1 cellular context compared by ENCODE assay signal in the genomic region with DNA sequence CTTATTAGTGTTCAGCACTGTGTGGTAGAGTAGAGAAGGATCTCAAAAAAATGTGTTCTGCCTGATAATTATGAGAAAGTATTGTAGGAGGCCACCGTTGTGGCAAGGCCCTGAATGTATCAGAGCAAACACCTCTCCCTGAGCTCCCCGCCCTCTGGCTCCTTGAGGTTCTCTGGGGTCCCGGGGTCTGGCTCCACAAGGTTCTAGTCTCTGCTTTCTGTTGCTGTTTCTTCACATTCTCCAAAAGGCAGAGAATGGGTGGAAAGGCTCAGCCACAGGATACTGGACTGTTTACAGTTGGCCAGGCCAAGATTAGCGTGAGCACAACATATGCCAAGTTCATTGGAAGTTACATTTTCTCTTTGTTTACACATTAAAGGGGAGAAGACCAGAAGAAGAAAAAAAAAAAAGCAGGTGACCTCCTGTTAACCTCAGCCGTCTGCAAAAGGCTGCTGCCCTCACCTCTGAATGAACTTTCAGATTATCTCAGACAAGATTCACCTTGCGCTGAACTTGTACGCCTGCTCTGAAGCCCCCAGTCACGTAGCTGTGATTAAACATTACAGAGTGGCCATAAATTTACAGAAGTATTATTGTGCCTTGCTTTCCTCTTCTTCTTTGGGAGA.
TF ChIP-seq lines count a peak whose summit lies in the region.

No MANE protein-coding gene starts in this region.

TF ChIP-seq in IMR-90, 13 proteins besides CTCF, POLR2A, EP300 and RAD21 (continued from another document):
- no peak for TF ChIP-seq NFE2L2 (IDR thresholded peaks at IDR 0.05; ENCODE audit: low read depth, low read length)
- TF ChIP-seq MAZ (IDR thresholded peaks at IDR 0.05; ENCODE audit: borderline replicate concordance, low read depth, low read length): no peak
- no peak for TF ChIP-seq BHLHE40 (IDR thresholded peaks at IDR 0.05; ENCODE audit: low read depth, low read length)
- TF ChIP-seq, protein P1, sequence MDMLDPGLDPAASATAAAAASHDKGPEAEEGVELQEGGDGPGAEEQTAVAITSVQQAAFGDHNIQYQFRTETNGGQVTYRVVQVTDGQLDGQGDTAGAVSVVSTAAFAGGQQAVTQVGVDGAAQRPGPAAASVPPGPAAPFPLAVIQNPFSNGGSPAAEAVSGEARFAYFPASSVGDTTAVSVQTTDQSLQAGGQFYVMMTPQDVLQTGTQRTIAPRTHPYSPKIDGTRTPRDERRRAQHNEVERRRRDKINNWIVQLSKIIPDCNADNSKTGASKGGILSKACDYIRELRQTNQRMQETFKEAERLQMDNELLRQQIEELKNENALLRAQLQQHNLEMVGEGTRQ (IDR thresholded peaks at IDR 0.05; ENCODE audit: low read depth, low read length): no peak
- no peak for TF ChIP-seq MXI1 (IDR thresholded peaks at IDR 0.05; ENCODE audit: borderline replicate concordance, low read depth, low read length)
- no peak for TF ChIP-seq CHD1 (IDR thresholded peaks at IDR 0.05; ENCODE audit: low read depth, low read length)
- TF ChIP-seq, protein P2, sequence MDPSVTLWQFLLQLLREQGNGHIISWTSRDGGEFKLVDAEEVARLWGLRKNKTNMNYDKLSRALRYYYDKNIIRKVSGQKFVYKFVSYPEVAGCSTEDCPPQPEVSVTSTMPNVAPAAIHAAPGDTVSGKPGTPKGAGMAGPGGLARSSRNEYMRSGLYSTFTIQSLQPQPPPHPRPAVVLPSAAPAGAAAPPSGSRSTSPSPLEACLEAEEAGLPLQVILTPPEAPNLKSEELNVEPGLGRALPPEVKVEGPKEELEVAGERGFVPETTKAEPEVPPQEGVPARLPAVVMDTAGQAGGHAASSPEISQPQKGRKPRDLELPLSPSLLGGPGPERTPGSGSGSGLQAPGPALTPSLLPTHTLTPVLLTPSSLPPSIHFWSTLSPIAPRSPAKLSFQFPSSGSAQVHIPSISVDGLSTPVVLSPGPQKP (IDR thresholded peaks at IDR 0.05; ENCODE audit: borderline replicate concordance, low read depth, low read length): no peak
- TF ChIP-seq MAFK (IDR thresholded peaks at IDR 0.05; ENCODE audit: low read depth, low read length): no peak
- TF ChIP-seq CEBPB (IDR thresholded peaks at IDR 0.05; ENCODE audit: low read depth, low read length): no peak
